In genomic region chr4:121977251-121978168, GRCh38 we compare ENCODE assay signal across 8 cellular contexts. TPM values are rescaled to one million over a fixed set of nuclear protein-coding genes. Genes with fewer than 3 reads are reported as not detected.
DNase-seq lines count a peak whose midpoint lies in the region; ATAC-seq, FAIRE-seq and TF ChIP-seq lines count a peak whose summit lies in the region.

No MANE protein-coding gene starts in this region.

- no peaks in the 10 kb centered on the region for H3K36me3 ChIP-seq in DOHH2 (ENCODE audit: control insufficient read depth, low read length)
- no peaks in the 10 kb centered on the region for H3K36me3 ChIP-seq in K562 (ENCODE audit: control insufficient read depth, insufficient read depth, low read length)
- H3K36me3 ChIP-seq in tibial nerve: no peaks in the 10 kb centered on the region

- H3K4me1 Mint-ChIP-seq in activated T-helper 2 cell treated with anti-CD3 and anti-CD28 coated beads, Interferon-gamma antibody, Interleukin-2, Interleukin-4, amounts not matched to agents 10 μg/mL and 5 μg/mL and 100 μg/mL, durations not matched to agents 14 hours and 24 hours and 36 hours (ENCODE audit: low read depth): peaks cover 5% of the 10 kb centered on the region

- H3K9me3 Mint-ChIP-seq in activated T-helper 2 cell treated with anti-CD3 and anti-CD28 coated beads, Interferon-gamma antibody, Interleukin-2, Interleukin-4, amounts not matched to agents 10 μg/mL and 5 μg/mL and 100 μg/mL, durations not matched to agents 14 hours and 24 hours and 36 hours: no peaks in the 10 kb centered on the region

- DNase-seq in K562 (ENCODE audit: extremely low read depth in 1 of 4, low spot score in 3 of 4): no peak
- DNase-seq in epidermal melanocyte (ENCODE audit: insufficient read length, low spot score): no peak
- no peak for DNase-seq in tibial nerve (ENCODE audit: low spot score in 2 of 2)
- DNase-seq in activated T-helper 2 cell treated with anti-CD3 and anti-CD28 coated beads, Interferon-gamma antibody, Interleukin-2, Interleukin-4, amounts not matched to agents 10 μg/mL and 5 μg/mL and 100 μg/mL, durations not matched to agents 14 hours and 24 hours and 36 hours (ENCODE audit: low spot score): no peak
- no peak for DNase-seq in HUDEP-2 (lab: John Stamatoyannopoulos, UW; ENCODE audit: unreplicated experiment in 76 of 76)

- ATAC-seq in GM21360 (IDR thresholded peaks at IDR 0.05; ENCODE audit: unreplicated experiment): peak; percentile 98
- peak; percentile 98 for ATAC-seq in HG03442 (IDR thresholded peaks at IDR 0.05; ENCODE audit: unreplicated experiment)
- peak; percentile 57 for ATAC-seq in K562

- H4K20me1 ChIP-seq in DOHH2 (ENCODE audit: control insufficient read depth, insufficient read depth, low read depth, low read length) (no peaks in the 10 kb centered on the region), K562 (replicated peaks; ENCODE audit: control insufficient read depth, insufficient read depth, low read length) (no peaks in the 10 kb centered on the region)

- H3K27ac ChIP-seq in DOHH2 (ENCODE audit: low read depth, low read length) (peak overlapping the region; percentile 63), K562 (ENCODE audit: extremely low read depth, low read depth, low read length) (no peak overlapping the region), tibial nerve (no peak overlapping the region)

- no peak overlapping the region for H2AFZ ChIP-seq in K562 (ENCODE audit: low read depth, low read length)

- no peak for TF ChIP-seq RAD21 in K562 (CRISPR knock-in tag; conservative IDR thresholded peaks at IDR 0.05 in 1 of 2, IDR thresholded peaks at IDR 0.05 in 1 of 2)

- no peaks in the 10 kb centered on the region for H3K9me1 ChIP-seq in K562 (ENCODE audit: control insufficient read depth, insufficient read depth, low read length)

- H3K4me1 ChIP-seq in DOHH2 (ENCODE audit: control insufficient read depth, low read length) (peaks cover 23% of the 10 kb centered on the region), K562 (replicated peaks in 1 of 2; ENCODE audit: control insufficient read depth in 2 of 2, insufficient read depth in 2 of 2, low read length in 2 of 2) (no peaks in the 10 kb centered on the region), tibial nerve (peaks cover 0 to 9% (median 0%) of the 10 kb centered on the region in 4 donors)

- FAIRE-seq in K562 (lab: Jason Lieb, UNC): no peak

- H3K4me3 Mint-ChIP-seq in activated T-helper 2 cell treated with anti-CD3 and anti-CD28 coated beads, Interferon-gamma antibody, Interleukin-2, Interleukin-4, amounts not matched to agents 10 μg/mL and 5 μg/mL and 100 μg/mL, durations not matched to agents 14 hours and 24 hours and 36 hours (ENCODE audit: low read depth): no peak overlapping the region

- TF ChIP-seq CTCF in DOHH2 (IDR thresholded peaks at IDR 0.05; ENCODE audit: low read depth, low read length, poor library complexity, severe bottlenecking) (no peak), K562 (IDR thresholded peaks at IDR 0.05 in 2 of 3, conservative IDR thresholded peaks at IDR 0.05 in 1 of 3; ENCODE audit: insufficient read depth in 2 of 3, low read depth in 1 of 3, low read length in 3 of 3) (no peak), tibial nerve (IDR thresholded peaks at IDR 0.05) (no peak)

- CTCF ChIA-PET in K562 (lab: Yijun Ruan, JAX; ENCODE audit: low intra/inter-chr PET ratio): no interaction called here

- no peaks in the 10 kb centered on the region for H3K36me3 Mint-ChIP-seq in activated T-helper 2 cell treated with anti-CD3 and anti-CD28 coated beads, Interferon-gamma antibody, Interleukin-2, Interleukin-4, amounts not matched to agents 10 μg/mL and 5 μg/mL and 100 μg/mL, durations not matched to agents 14 hours and 24 hours and 36 hours (ENCODE audit: low read depth)

- H3K79me2 ChIP-seq in DOHH2 (ENCODE audit: control insufficient read depth, low read length): no peaks in the 10 kb centered on the region
- no peaks in the 10 kb centered on the region for H3K79me2 ChIP-seq in K562 (ENCODE audit: control insufficient read depth, insufficient read depth, low read length)

- H3K9ac ChIP-seq in K562 (ENCODE audit: insufficient read depth in 1 of 2, low read depth in 2 of 2, low read length in 2 of 2): no peak overlapping the region

- no peak overlapping the region for H3K27ac Mint-ChIP-seq in activated T-helper 2 cell treated with anti-CD3 and anti-CD28 coated beads, Interferon-gamma antibody, Interleukin-2, Interleukin-4, amounts not matched to agents 10 μg/mL and 5 μg/mL and 100 μg/mL, durations not matched to agents 14 hours and 24 hours and 36 hours

- peak overlapping the region; percentile 63 for H3K4me3 ChIP-seq in DOHH2 (ENCODE audit: low read length)
- H3K4me3 ChIP-seq in K562: no peak overlapping the region
- H3K4me3 ChIP-seq in tibial nerve: no peak overlapping the region

- 4% methylated on average over 9 of the region's 9 CpGs for WGBS in K562 (ENCODE audit: insufficient coverage, low coverage, missing lambda C conversion rate)
- 48 to 55% methylated on average over 9 of the region's 9 CpGs for WGBS in tibial nerve, 2 donors

- intact Hi-C loops in K562 (cut with micrococcal nuclease): no loop called here
- intact Hi-C loops in activated T-helper 2 cell treated with anti-CD3 and anti-CD28 coated beads, Interferon-gamma antibody, Interleukin-2, Interleukin-4, amounts not matched to agents 10 μg/mL and 5 μg/mL and 100 μg/mL, durations not matched to agents 14 hours and 24 hours and 36 hours (cut with micrococcal nuclease): no loop called here

- POLR2A ChIA-PET in K562 (lab: Yijun Ruan, JAX): no interaction called here

- no peaks in the 10 kb centered on the region for H3K9me3 ChIP-seq in DOHH2 (ENCODE audit: control insufficient read depth, insufficient read depth, low read length)
- no peaks in the 10 kb centered on the region for H3K9me3 ChIP-seq in K562 (replicated peaks; ENCODE audit: control insufficient read depth, insufficient read depth, low read depth, low read length)
- H3K9me3 ChIP-seq in tibial nerve: no peaks in the 10 kb centered on the region

- no peak for TF ChIP-seq POLR2A in K562 (conservative IDR thresholded peaks at IDR 0.05)
- no peak for TF ChIP-seq POLR2A in tibial nerve (IDR thresholded peaks at IDR 0.05)

- no peaks in the 10 kb centered on the region for H3F3A ChIP-seq in DOHH2 (ENCODE audit: control insufficient read depth, insufficient read depth)

- no TSS peak for BruUV-seq in K562 (replicated peaks; lab: Mats Ljungman, UMichigan)

- TF ChIP-seq EP300 in K562 (IDR thresholded peaks at IDR 0.05; ENCODE audit: low read length) (no peak), tibial nerve (IDR thresholded peaks at IDR 0.05) (no peak)

- peaks cover 29% of the 10 kb centered on the region for H3K27me3 Mint-ChIP-seq in activated T-helper 2 cell treated with anti-CD3 and anti-CD28 coated beads, Interferon-gamma antibody, Interleukin-2, Interleukin-4, amounts not matched to agents 10 μg/mL and 5 μg/mL and 100 μg/mL, durations not matched to agents 14 hours and 24 hours and 36 hours (ENCODE audit: low read depth)

- H3K9me2 ChIP-seq in DOHH2 (replicated peaks; ENCODE audit: control insufficient read depth, low read length): no peaks in the 10 kb centered on the region

- H3K4me2 ChIP-seq in DOHH2 (ENCODE audit: low read length) (peak overlapping the region; percentile 78), K562 (ENCODE audit: insufficient read depth, low read length) (no peak overlapping the region)

- no peaks in the 10 kb centered on the region for H3K27me3 ChIP-seq in DOHH2 (ENCODE audit: control insufficient read depth, low read length)
- peaks cover 0 to 4% of the 10 kb centered on the region in 2 experiments; a peak in 1 of 5 replicates for H3K27me3 ChIP-seq in K562 (ENCODE audit: control insufficient read depth in 2 of 2, insufficient read depth in 2 of 2, low read length in 2 of 2)
- H3K27me3 ChIP-seq in tibial nerve: no peaks in the 10 kb centered on the region

- in situ Hi-C loops in K562 (cut with MboI): no loop called here

TF ChIP-seq in K562, 482 proteins besides CTCF, POLR2A, EP300 and RAD21:
- TF ChIP-seq HDAC6 (IDR thresholded peaks at IDR 0.05; ENCODE audit: low read depth, low read length): no peak
- TF ChIP-seq NFIC (IDR thresholded peaks at IDR 0.05): peak; percentile 80

RNA-seq across cellular contexts. Expression of gene TRPC3, which starts 25.6 kb away (rescaled TPM):
- 1.2 and 1.4 TPM in 2 replicates for total RNA-seq in K562 (2011; cell fraction: chromatin; rRNA removed; ENCODE audit: low replicate concordance)
- total RNA-seq in K562 (2011; cell fraction: nucleolus; rRNA removed): 0.33 and 0.79 TPM in 2 replicates
- total RNA-seq in K562 (2011; cell fraction: nucleoplasm; rRNA removed): 0.69 and 0.95 TPM in 2 replicates
- total RNA-seq in K562 (2014; rRNA removed) (0.24 and 0.27 TPM in 2 replicates), K562 (2014; rRNA removed; fragmentation: Illumina TruSeq; extraction: Trizol) (0.07 and 0.19 TPM in 2 replicates), K562 (2015; rRNA removed; fragmentation: Illumina TruSeq; extraction: Trizol) (0.11 TPM in 1 of 2 replicates, not detected in the other), K562 (2021) (0.13 and 0.20 TPM in 2 replicates), tibial nerve (1 to 10 TPM in 2 of 4 donors, under 1 TPM in 1, not detected in 1; 0.21 to 4.5 (median 2.0) TPM)
- polyA plus RNA-seq in K562 (2011; rRNA removed) (0.16 and 0.17 TPM in 2 replicates), K562 (2014; fragmentation: Illumina TruSeq; extraction: Trizol) (0.18 TPM in 2 replicates), K562 (2014; fragmentation: Nextera tagmentation; extraction: Ambion mirVana) (under 1 TPM; 0.01 TPM), K562 (2014; rRNA removed) (0.04 and 0.09 TPM in 2 replicates)
- 0.09 and 0.13 TPM in 2 replicates for polyA plus RNA-seq in K562 (2011; cell fraction: cytosol; rRNA removed)
- polyA plus RNA-seq in K562 (2011; cell fraction: nucleus; rRNA removed): 0.21 and 0.43 TPM in 2 replicates
- 0.04 and 0.05 TPM in 2 replicates for polyA plus RNA-seq in K562 (2012)
- 0.15 and 0.28 TPM in 2 replicates for polyA minus RNA-seq in K562 (2011; rRNA and poly(A)+ RNA removed)
- polyA minus RNA-seq in K562 (2011; cell fraction: cytosol; rRNA and poly(A)+ RNA removed): not detected in 2 replicates
- polyA minus RNA-seq in K562 (2011; cell fraction: nucleus; rRNA and poly(A)+ RNA removed): 0.89 and 1.1 TPM in 2 replicates
- 0.64 and 0.67 TPM in 2 replicates for total RNA-seq in activated T-helper 2 cell treated with anti-CD3 and anti-CD28 coated beads, Interferon-gamma antibody, Interleukin-2, Interleukin-4, amounts not matched to agents 10 μg/mL and 5 μg/mL and 100 μg/mL, durations not matched to agents 14 hours and 24 hours and 36 hours
